Comparison of ENCODE assay signal across 9 cellular contexts in genomic region chr3:186909078-186909853, GRCh38. TPM values are rescaled to one million over a fixed set of nuclear protein-coding genes. Genes with fewer than 3 reads are reported as not detected.
DNase-seq lines count a peak whose midpoint lies in the region; ATAC-seq and TF ChIP-seq lines count a peak whose summit lies in the region.
"Had no signal": no experiment of that assay in that cellular context is flagged by ENCODE, and none has a peak within 500 bp of the region (broad histone marks: within the 10 kb centered on the region; RNA-seq: fewer than 3 reads in every experiment).

No MANE protein-coding gene starts in this region.

- DNase-seq in GM12864 (ENCODE audit: low read depth), result peak; percentile 61
- peak; percentile 36 to 97 (median 64) for DNase-seq in T-helper 2 cell
- peak; percentile 85 for DNase-seq in activated naive CD4-positive, alpha-beta T cell treated with anti-CD3 and anti-CD28 coated beads for 36 hours
- peak; percentile 69 to 72 for DNase-seq in stimulated activated CD4-positive, alpha-beta T cell treated with anti-CD3 and anti-CD28 coated beads, Interleukin-2, amount 100 ng/mL, for 24 hours
- no peak for DNase-seq in DMS114 treated with DMSO at 0.1 percent for 48 hours (lab: John Stamatoyannopoulos, UW; ENCODE audit: unreplicated experiment)
- DNase-seq in cerebellum (ENCODE audit: low spot score), result no peak

- H3K4me3 ChIP-seq in GM12864 (ENCODE audit: low read depth, low read length), result peak overlapping the region; percentile 8; the same call in 1 of the 2 replicates

- TF ChIP-seq CTCF in GM12864 (IDR thresholded peaks at IDR 0.05; ENCODE audit: low read depth, low read length, missing control alignments), result no peak

- H3K27me3 Mint-ChIP-seq in activated naive CD4-positive, alpha-beta T cell treated with anti-CD3 and anti-CD28 coated beads for 36 hours (ENCODE audit: low read depth), result no peaks in the 10 kb centered on the region

- H3K4me1 Mint-ChIP-seq in activated naive CD4-positive, alpha-beta T cell treated with anti-CD3 and anti-CD28 coated beads for 36 hours (ENCODE audit: low read depth), result peaks cover 18% of the 10 kb centered on the region
- H3K4me1 Mint-ChIP-seq: brain had no signal

- peak overlapping the region; percentile 47 for H3K4me3 Mint-ChIP-seq in activated naive CD4-positive, alpha-beta T cell treated with anti-CD3 and anti-CD28 coated beads for 36 hours
- H3K4me3 Mint-ChIP-seq: brain had no signal

- intact Hi-C loops in activated naive CD4-positive, alpha-beta T cell treated with anti-CD3 and anti-CD28 coated beads for 36 hours (cut with micrococcal nuclease), result loop anchor here (1.0 kb wide), 1 partner anchor 21 kb away; the partner anchor contains the start of gene ST6GAL1

- CTCF ChIA-PET in activated naive CD4-positive, alpha-beta T cell treated with anti-CD3 and anti-CD28 coated beads for 36 hours (lab: Charles Lee), result interaction anchor here (0.6 to 1.4 kb wide), 4 partner anchors 19 to 60 kb away, joined by 3 to 7 read pairs (median 3); no protein-coding TSS in a partner anchor

- peaks cover 45% of the 10 kb centered on the region for H3K9me3 Mint-ChIP-seq in activated naive CD4-positive, alpha-beta T cell treated with anti-CD3 and anti-CD28 coated beads for 36 hours

- H3K27ac Mint-ChIP-seq in activated naive CD4-positive, alpha-beta T cell treated with anti-CD3 and anti-CD28 coated beads for 36 hours, result peak overlapping the region; percentile 87
- H3K27ac Mint-ChIP-seq: brain had no signal

- peaks cover 17% of the 10 kb centered on the region for H3K36me3 Mint-ChIP-seq in activated naive CD4-positive, alpha-beta T cell treated with anti-CD3 and anti-CD28 coated beads for 36 hours (ENCODE audit: low read depth)
- H3K36me3 Mint-ChIP-seq: brain had no signal

- ATAC-seq in HG02885 (IDR thresholded peaks at IDR 0.05; ENCODE audit: poor library complexity, unreplicated experiment) (no peak), GM18517 (IDR thresholded peaks at IDR 0.05; ENCODE audit: unreplicated experiment) (no peak)

RNA-seq across cellular contexts. Expression of gene ST6GAL1, which starts 21.1 kb away (rescaled TPM):
- total RNA-seq in activated naive CD4-positive, alpha-beta T cell treated with anti-CD3 and anti-CD28 coated beads for 36 hours, result 10 to 100 TPM; 76.2 to 78.0 TPM
- total RNA-seq in cerebellum, result 32.5 TPM

Comparison
In these comparisons a context has a peak if more than half of its experiments do, and no peak if none do; other contexts are left out.
1. DNase-seq: peak in GM12864 (single experiment), T-helper 2 cell (5 of 5), activated naive CD4-positive, alpha-beta T cell treated with anti-CD3 and anti-CD28 coated beads for 36 hours (single experiment) and stimulated activated CD4-positive, alpha-beta T cell treated with anti-CD3 and anti-CD28 coated beads, Interleukin-2, amount 100 ng/mL, for 24 hours (2 of 2); none in DMS114 treated with DMSO at 0.1 percent for 48 hours (single experiment) and cerebellum (single experiment).